1 cellular context compared by ENCODE assay signal in genomic region chr12:12513416-12514006, GRCh38.
A peak's percentile ranks its signal among the peaks of the same experiment; 100 is the strongest.
TF ChIP-seq lines count a peak whose summit lies in the region.

No MANE protein-coding gene starts in this region.

TF ChIP-seq in HepG2, 621 proteins besides CTCF, POLR2A, EP300 and RAD21:
- TF ChIP-seq U2AF1 (optimal IDR thresholded peaks at IDR 0.05; ENCODE audit: low read depth, low read length) (no peak), DMAP1 (CRISPR knock-in tag; IDR thresholded peaks at IDR 0.05) (no peak), MAFF (IDR thresholded peaks at IDR 0.05; ENCODE audit: low read depth, low read length) (peak; percentile 74), MAFK (conservative IDR thresholded peaks at IDR 0.05 in 1 of 2, IDR thresholded peaks at IDR 0.05 in 1 of 2; ENCODE audit: low read length in 2 of 2) (peak; percentile 69 to 87; a peak in 3 of 4 replicates)
